ENCODE assay signal across 8 cellular contexts in genomic region chr6:161370882-161371281, GRCh38.
DNase-seq lines count a peak whose midpoint lies in the region; ATAC-seq and FAIRE-seq lines count a peak whose summit lies in the region.

No MANE protein-coding gene starts in this region.

- no peaks in the 10 kb centered on the region for H3K36me3 ChIP-seq in naive thymus-derived CD4-positive, alpha-beta T cell (ENCODE audit: control insufficient read depth in 2 of 3, insufficient read depth in 3 of 3, low read length in 3 of 3)

- peak; percentile 55 for FAIRE-seq in endometrium (lab: Jason Lieb, UNC)

- no peaks in the 10 kb centered on the region for H3K27me3 Mint-ChIP-seq in naive thymus-derived CD4-positive, alpha-beta T cell

- intact Hi-C loops in naive thymus-derived CD4-positive, alpha-beta T cell (cut with micrococcal nuclease), result loop anchor here (1.0 to 5.0 kb wide), 12 partner anchors 96 to 1508 kb away; partner anchors contain the start of genes AGPAT4 (in 1 of the 2) and MAP3K4 (in 1 of the 2)

- no peaks in the 10 kb centered on the region for H3K36me3 Mint-ChIP-seq in naive thymus-derived CD4-positive, alpha-beta T cell

- no peaks in the 10 kb centered on the region for H3K9me3 Mint-ChIP-seq in naive thymus-derived CD4-positive, alpha-beta T cell

- DNase-seq in COLO829 (ENCODE audit: low spot score) (peak; percentile 29), NCI-H774 (lab: John Stamatoyannopoulos, UW) (peak; percentile 83)
- peak; percentile 19 to 36 for DNase-seq in activated CD8-positive, alpha-beta memory T cell treated with anti-CD3 and anti-CD28 coated beads for 4 hours (ENCODE audit: low read depth in 2 of 2)
- DNase-seq in naive thymus-derived CD4-positive, alpha-beta T cell, result peak; percentile 37 to 66 (median 58)
- DNase-seq in stimulated activated naive CD4-positive, alpha-beta T cell (lab: John Stamatoyannopoulos, UW), result peak; percentile 23 to 63 (median 29)

- no peaks in the 10 kb centered on the region for H3K27me3 ChIP-seq in naive thymus-derived CD4-positive, alpha-beta T cell (ENCODE audit: control insufficient read depth in 2 of 2, insufficient read depth in 2 of 2, low read length in 2 of 2)

- no peak overlapping the region for H3K27ac ChIP-seq in naive thymus-derived CD4-positive, alpha-beta T cell (ENCODE audit: low read depth, low read length)

- H3K27ac Mint-ChIP-seq in naive thymus-derived CD4-positive, alpha-beta T cell, result peak overlapping the region in 1 of 9 donors; percentile 5

- H3K4me1 ChIP-seq in naive thymus-derived CD4-positive, alpha-beta T cell (ENCODE audit: control insufficient read depth in 2 of 2, insufficient read depth in 2 of 2, low read length in 2 of 2), result no peaks in the 10 kb centered on the region

- no peak overlapping the region for H3K4me3 Mint-ChIP-seq in naive thymus-derived CD4-positive, alpha-beta T cell

- peak; percentile 88 for ATAC-seq in GM19351 (IDR thresholded peaks at IDR 0.05; ENCODE audit: unreplicated experiment)
- ATAC-seq in HG03442 (IDR thresholded peaks at IDR 0.05; ENCODE audit: unreplicated experiment), result peak; percentile 85
- ATAC-seq in naive thymus-derived CD4-positive, alpha-beta T cell, result peak; percentile 81

- no peaks in the 10 kb centered on the region for H3K9me3 ChIP-seq in naive thymus-derived CD4-positive, alpha-beta T cell (ENCODE audit: control insufficient read depth in 2 of 3, low read length in 3 of 3)

- POLR2A ChIA-PET in naive thymus-derived CD4-positive, alpha-beta T cell (lab: Charles Lee), result interaction anchor here (0.7 kb wide), 1 partner anchor 428 kb away, joined by 4 read pairs; no protein-coding TSS in a partner anchor

- CTCF ChIA-PET in naive thymus-derived CD4-positive, alpha-beta T cell (lab: Charles Lee), result interaction anchor here (0.6 to 1.8 kb wide), 10 partner anchors 8 to 851 kb away, joined by 3 to 28 read pairs (median 4); no protein-coding TSS in a partner anchor

- peaks cover 0 to 3% (median 0%) of the 10 kb centered on the region in 7 donors for H3K4me1 Mint-ChIP-seq in naive thymus-derived CD4-positive, alpha-beta T cell

- H3K4me3 ChIP-seq in naive thymus-derived CD4-positive, alpha-beta T cell (ENCODE audit: low read length), result no peak overlapping the region

Comparison
In these comparisons a context has a peak if more than half of its experiments do, and no peak if none do; other contexts are left out.
1. DNase-seq: peak in every context shown above with its lines; median percentile 83 in NCI-H774; 58 in naive thymus-derived CD4-positive, alpha-beta T cell; 29 in COLO829; 29 in stimulated activated naive CD4-positive, alpha-beta T cell; 28 in activated CD8-positive, alpha-beta memory T cell treated with anti-CD3 and anti-CD28 coated beads for 4 hours.